ENCODE assay signal across 26 cellular contexts in genomic region chr22:20637740-20638139, GRCh38.
A peak's percentile ranks its signal among the peaks of the same experiment; 100 is the strongest.
DNase-seq lines count a peak whose midpoint lies in the region; ATAC-seq, FAIRE-seq and TF ChIP-seq lines count a peak whose summit lies in the region.
"Had no signal": no experiment of that assay in that cellular context is flagged by ENCODE, and none has a peak within 500 bp of the region (broad histone marks: within the 10 kb centered on the region; RNA-seq: fewer than 3 reads in every experiment).

No MANE protein-coding gene starts in this region.

- in situ Hi-C loops in K562 (cut with MboI), result no loop called here

- H3K4me3 ChIP-seq in HEK293 (ENCODE audit: low read depth, low read length) (no peak overlapping the region), K562 (no peak overlapping the region)
- H3K4me3 ChIP-seq: A549; BLaER1 treated with 17β-estradiol and CSF1 and Interleukin-3, amounts not matched to agents 10 nM and 100 nM; GM23248 had no signal

- CTCF ChIA-PET in activated CD4-positive, alpha-beta T cell treated with anti-CD3 and anti-CD28 coated beads for 36 hours (lab: Charles Lee), result interaction anchor here (1.1 kb wide), 1 partner anchor 14 kb away, joined by 5 read pairs; no protein-coding TSS in a partner anchor
- CTCF ChIA-PET in HEK293 (lab: Yijun Ruan, JAX) (interaction anchor here (1.1 kb wide), 1 partner anchor 31 kb away, joined by 3 read pairs; no protein-coding TSS in a partner anchor), K562 (lab: Yijun Ruan, JAX; ENCODE audit: low intra/inter-chr PET ratio) (no interaction called here)

- TF ChIP-seq EP300 in K562 (IDR thresholded peaks at IDR 0.05; ENCODE audit: low read length), result no peak

- peaks cover 6% of the 10 kb centered on the region for H3K27me3 Mint-ChIP-seq in activated CD4-positive, alpha-beta T cell treated with anti-CD3 and anti-CD28 coated beads for 36 hours

- 6% methylated on average over 5 of the region's 5 CpGs for WGBS in K562 (ENCODE audit: insufficient coverage, low coverage, missing lambda C conversion rate)

- H3K79me2 ChIP-seq in K562 (ENCODE audit: control insufficient read depth, insufficient read depth, low read length), result no peaks in the 10 kb centered on the region

- H3K4me1 Mint-ChIP-seq in activated CD4-positive, alpha-beta T cell treated with anti-CD3 and anti-CD28 coated beads for 36 hours, result no peaks in the 10 kb centered on the region
- H3K4me1 Mint-ChIP-seq: CD14-positive monocyte; CD8-positive, alpha-beta memory T cell had no signal

- peaks cover 3% of the 10 kb centered on the region for H3K9me3 Mint-ChIP-seq in activated CD4-positive, alpha-beta T cell treated with anti-CD3 and anti-CD28 coated beads for 36 hours (ENCODE audit: low read depth)
- H3K9me3 Mint-ChIP-seq: CD4-positive, alpha-beta T cell had no signal

- H3K36me3 ChIP-seq in HEK293 (ENCODE audit: control insufficient read depth in 2 of 2, insufficient read depth in 1 of 2, low read length in 2 of 2), result no peaks in the 10 kb centered on the region
- no peaks in the 10 kb centered on the region for H3K36me3 ChIP-seq in K562 (ENCODE audit: control insufficient read depth, insufficient read depth, low read length)
- H3K36me3 ChIP-seq: BE2C; BLaER1 treated with 17β-estradiol and CSF1 and Interleukin-3, amounts not matched to agents 10 nM and 100 nM had no signal

- no peak overlapping the region for H3K4me3 Mint-ChIP-seq in activated CD4-positive, alpha-beta T cell treated with anti-CD3 and anti-CD28 coated beads for 36 hours
- H3K4me3 Mint-ChIP-seq: CD14-positive monocyte; CD4-positive, alpha-beta T cell; CD8-positive, alpha-beta memory T cell had no signal

- TF ChIP-seq RAD21 in K562 (CRISPR knock-in tag; conservative IDR thresholded peaks at IDR 0.05 in 1 of 2, IDR thresholded peaks at IDR 0.05 in 1 of 2), result no peak

- POLR2A ChIA-PET in activated CD4-positive, alpha-beta T cell treated with anti-CD3 and anti-CD28 coated beads for 36 hours (lab: Charles Lee), result no interaction called here
- POLR2A ChIA-PET in HEK293 (lab: Yijun Ruan, JAX) (interaction anchor here (0.7 kb wide), 1 partner anchor 11 kb away, joined by 4 read pairs; no protein-coding TSS in a partner anchor), K562 (lab: Yijun Ruan, JAX) (interaction anchor here (1.9 to 15.5 kb wide), 5 partner anchors 8 to 24 kb away, joined by 4 to 234 read pairs (median 9); no protein-coding TSS in a partner anchor)

- no peak for DNase-seq in activated CD4-positive, alpha-beta T cell treated with anti-CD3 and anti-CD28 coated beads for 36 hours
- DNase-seq in activated CD4-positive, alpha-beta T cell treated with anti-CD3 and anti-CD28 coated beads, Interleukin-2, amount 50 U/mL, for 4 hours, result no peak
- peak; percentile 28 for DNase-seq in activated effector memory CD4-positive, alpha-beta T cell treated with anti-CD3 and anti-CD28 coated beads, Interleukin-2, amount 50 U/mL, for 16 hours
- no peak for DNase-seq in activated effector memory CD4-positive, alpha-beta T cell treated with Interleukin-2 at 50 U/mL for 16 hours
- DNase-seq in K562 (ENCODE audit: extremely low read depth in 1 of 4, low spot score in 3 of 4) (no peak), NCI-H1105 (lab: John Stamatoyannopoulos, UW) (no peak), cerebellum (ENCODE audit: low spot score) (no peak)
- DNase-seq: ACHN; AML-193; BE2C; CD4-positive, alpha-beta T cell; CD8-positive, alpha-beta memory T cell; DMS 273 treated with DMSO at 0.1 percent for 48 hours; DMS79; EL; GDM1; GM23248; HCEC 1CT had no signal

- peaks cover 27% of the 10 kb centered on the region; the same call in 1 of the 2 replicates for H4K20me1 ChIP-seq in K562 (replicated peaks; ENCODE audit: control insufficient read depth, insufficient read depth, low read length)
- H4K20me1 ChIP-seq: BLaER1 treated with 17β-estradiol and CSF1 and Interleukin-3, amounts not matched to agents 10 nM and 100 nM had no signal

- FAIRE-seq in K562 (lab: Jason Lieb, UNC), result no peak
- FAIRE-seq: A549, D721Med, GM12891, H1 had no signal

- BruUV-seq in K562 (replicated peaks; lab: Mats Ljungman, UMichigan), result no TSS peak

- no peak for TF ChIP-seq CTCF in HEK293 (tag by site-specific recombination; IDR thresholded peaks at IDR 0.05)
- TF ChIP-seq CTCF in K562 (IDR thresholded peaks at IDR 0.05 in 2 of 3, conservative IDR thresholded peaks at IDR 0.05 in 1 of 3; ENCODE audit: insufficient read depth in 2 of 3, low read depth in 1 of 3, low read length in 3 of 3), result no peak

- H3K9me3 ChIP-seq in HEK293 (ENCODE audit: control insufficient read depth, insufficient read depth, low read depth, low read length) (no peaks in the 10 kb centered on the region), K562 (replicated peaks; ENCODE audit: control insufficient read depth, insufficient read depth, low read depth, low read length) (0 out of 2 replicates have a peak, but pooled peaks cover 4% of the 10 kb centered on the region)
- H3K9me3 ChIP-seq: A549, BE2C had no signal

- no peak overlapping the region for H3K9ac ChIP-seq in K562 (ENCODE audit: insufficient read depth in 1 of 2, low read depth in 2 of 2, low read length in 2 of 2)
- H3K9ac ChIP-seq: BLaER1 treated with 17β-estradiol and CSF1 and Interleukin-3, amounts not matched to agents 10 nM and 100 nM; GM23248 had no signal

- no peak overlapping the region for H3K27ac Mint-ChIP-seq in activated CD4-positive, alpha-beta T cell treated with anti-CD3 and anti-CD28 coated beads for 36 hours
- H3K27ac Mint-ChIP-seq: CD14-positive monocyte; CD4-positive, alpha-beta T cell; CD8-positive, alpha-beta memory T cell had no signal

- H3K27me3 ChIP-seq in K562 (ENCODE audit: control insufficient read depth in 2 of 2, insufficient read depth in 2 of 2, low read length in 2 of 2), result peaks cover 20 to 46% of the 10 kb centered on the region in 2 experiments; a peak in 4 of 5 replicates
- H3K27me3 ChIP-seq: BE2C; BLaER1 treated with 17β-estradiol and CSF1 and Interleukin-3, amounts not matched to agents 10 nM and 100 nM had no signal

- ATAC-seq in activated CD4-positive, alpha-beta T cell treated with anti-CD3 and anti-CD28 coated beads for 36 hours, result peak; percentile 55
- no peak for ATAC-seq in K562
- ATAC-seq: A549 had no signal

- H2AFZ ChIP-seq in K562 (ENCODE audit: low read depth, low read length), result no peak overlapping the region
- H2AFZ ChIP-seq: GM23248 had no signal

- H3K27ac ChIP-seq in HEK293 (ENCODE audit: extremely low read depth, low read depth, low read length), result no peak overlapping the region
- no peak overlapping the region for H3K27ac ChIP-seq in K562 (ENCODE audit: extremely low read depth, low read depth, low read length)
- H3K27ac ChIP-seq: 22Rv1; A549; BLaER1 treated with 17β-estradiol and CSF1 and Interleukin-3, amounts not matched to agents 10 nM and 100 nM; GM23248 had no signal

- H3K4me2 ChIP-seq in K562 (ENCODE audit: insufficient read depth, low read length), result no peak overlapping the region
- H3K4me2 ChIP-seq: A549 had no signal

- peaks cover 3% of the 10 kb centered on the region for H3K9me1 ChIP-seq in K562 (ENCODE audit: control insufficient read depth, insufficient read depth, low read length)

- H3K4me1 ChIP-seq in HEK293 (ENCODE audit: control insufficient read depth, insufficient read depth, low read length), result no peaks in the 10 kb centered on the region
- H3K4me1 ChIP-seq in K562 (replicated peaks in 1 of 2; ENCODE audit: control insufficient read depth in 2 of 2, insufficient read depth in 2 of 2, low read length in 2 of 2), result peaks cover 0 to 7% of the 10 kb centered on the region in 2 experiments; a peak in 2 of 5 replicates
- H3K4me1 ChIP-seq: A549, BE2C had no signal

- no peaks in the 10 kb centered on the region for H3K36me3 Mint-ChIP-seq in activated CD4-positive, alpha-beta T cell treated with anti-CD3 and anti-CD28 coated beads for 36 hours (ENCODE audit: low read depth)
- H3K36me3 Mint-ChIP-seq: CD14-positive monocyte; CD8-positive, alpha-beta memory T cell had no signal

- no peak for TF ChIP-seq POLR2A in K562 (conservative IDR thresholded peaks at IDR 0.05)

- intact Hi-C loops in activated CD4-positive, alpha-beta T cell treated with anti-CD3 and anti-CD28 coated beads for 36 hours (cut with DNase I, micrococcal nuclease), result no loop called here
- intact Hi-C loops in K562 (cut with micrococcal nuclease), result no loop called here

TF ChIP-seq in HEK293, 187 proteins besides CTCF, POLR2A, EP300 and RAD21:
- no peak for TF ChIP-seq ZNF335 (tag by site-specific recombination; conservative IDR thresholded peaks at IDR 0.05)
- TF ChIP-seq KLF1 (tag by site-specific recombination; IDR thresholded peaks at IDR 0.05), result no peak
- TF ChIP-seq OSR2 (tag by site-specific recombination; IDR thresholded peaks at IDR 0.05), result peak; percentile 32; the same call in 1 of the 2 replicates
- TF ChIP-seq ZBTB48 (tag by site-specific recombination; IDR thresholded peaks at IDR 0.05), result no peak
- TF ChIP-seq SP7 (tag by site-specific recombination; IDR thresholded peaks at IDR 0.05), result 0 out of 2 replicates have a peak, but pooled peaks have one; percentile 19
- TF ChIP-seq ZNF473 (tag by site-specific recombination; IDR thresholded peaks at IDR 0.05), result no peak
TF ChIP-seq in HEK293: peak in this region for 2.

TF ChIP-seq in K562, 482 proteins besides CTCF, POLR2A, EP300 and RAD21 (continues in another document):
- 0 out of 2 replicates have a peak, but pooled peaks have one; percentile 57 for TF ChIP-seq HOMEZ (CRISPR knock-in tag; IDR thresholded peaks at IDR 0.05)
- no peak for TF ChIP-seq ZNF280B (CRISPR knock-in tag; IDR thresholded peaks at IDR 0.05)
